26 cellular contexts compared by ENCODE assay signal in the genomic region with DNA sequence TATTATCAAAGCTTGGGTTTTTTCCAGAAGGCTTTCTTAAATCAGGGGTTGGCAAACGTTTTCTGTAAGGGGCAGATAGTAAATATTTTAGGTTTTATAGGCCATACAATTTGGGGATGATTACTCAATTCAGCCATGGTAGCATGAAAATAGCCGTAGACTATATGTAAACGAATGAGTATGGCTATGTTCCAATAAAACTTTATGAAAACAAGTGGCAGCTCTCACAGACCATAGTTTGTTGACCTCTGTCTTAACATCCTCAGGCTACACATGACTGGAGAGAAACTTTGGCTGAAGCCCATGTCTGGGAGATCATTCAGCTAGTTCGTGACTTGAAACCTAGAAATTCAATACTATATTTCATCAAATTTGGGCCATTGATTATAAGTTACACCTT. TPM values are rescaled to one million over a fixed set of nuclear protein-coding genes. Genes with fewer than 3 reads are reported as not detected.
DNase-seq lines count a peak whose midpoint lies in the region; ATAC-seq, FAIRE-seq and TF ChIP-seq lines count a peak whose summit lies in the region.
"Had no signal": no experiment of that assay in that cellular context is flagged by ENCODE, and none has a peak within 500 bp of the region (broad histone marks: within the 10 kb centered on the region; RNA-seq: fewer than 3 reads in every experiment).

No MANE protein-coding gene starts in this region.

- ATAC-seq in left cardiac atrium = no peak
- ATAC-seq in GM18502 (IDR thresholded peaks at IDR 0.05; ENCODE audit: poor library complexity, unreplicated experiment) = no peak
- ATAC-seq: activated CD4-positive, CD25-positive, alpha-beta regulatory T cell treated with anti-CD3 and anti-CD28 coated beads, Interleukin-2, amount 50 U/mL, for 24 hours; activated T-cell treated with anti-CD3 and anti-CD28 coated beads, Interleukin-2, amount 50 U/mL, for 72 hours; body of pancreas; naive thymus-derived CD8-positive, alpha-beta T cell had no signal

- TF ChIP-seq CTCF in left ventricle myocardium inferior (IDR thresholded peaks at IDR 0.05; ENCODE audit: borderline replicate concordance) = no peak
- TF ChIP-seq CTCF in choroid plexus epithelial cell (conservative IDR thresholded peaks at IDR 0.05; ENCODE audit: low read depth, low read length) = no peak
- no peak for TF ChIP-seq CTCF in nephron progenitor cell (IDR thresholded peaks at IDR 0.05)

- H3K4me3 ChIP-seq in left ventricle myocardium inferior (no peak overlapping the region), choroid plexus epithelial cell (ENCODE audit: low read depth, low read length) (no peak overlapping the region)
- H3K4me3 ChIP-seq: body of pancreas, transverse colon had no signal

- peaks cover 21% of the 10 kb centered on the region for H3K9me3 Mint-ChIP-seq in nephron progenitor cell
- H3K9me3 Mint-ChIP-seq in activated naive CD4-positive, alpha-beta T cell treated with anti-CD3 and anti-CD28 coated beads, Interleukin-2, amount 10 ng/mL, durations not matched to agents 7 days and 5 days = peaks cover 5% of the 10 kb centered on the region
- H3K9me3 Mint-ChIP-seq: memory B cell had no signal

- H3K27ac ChIP-seq in left ventricle myocardium inferior (replicated peaks) = peak overlapping the region; percentile 47
- H3K27ac ChIP-seq: transverse colon had no signal

- no peak for DNase-seq in left ventricle myocardium inferior
- DNase-seq in left cardiac atrium = no peak
- peak; percentile 61 for DNase-seq in choroid plexus epithelial cell (ENCODE audit: low read depth)
- no peak for DNase-seq in nephron progenitor cell
- DNase-seq in RCC 7860 (ENCODE audit: low spot score) = no peak
- no peak for DNase-seq in activated T-cell treated with anti-CD3 and anti-CD28 coated beads, Interleukin-2, amount 50 U/mL, for 1 hour
- no peak for DNase-seq in activated naive CD4-positive, alpha-beta T cell treated with anti-CD3 and anti-CD28 coated beads, Interleukin-2, amount 10 ng/mL, durations not matched to agents 7 days and 5 days
- DNase-seq: activated CD8-positive, alpha-beta memory T cell treated with anti-CD3 and anti-CD28 coated beads for 24 hours; activated T-cell treated with anti-CD3 and anti-CD28 coated beads, Interleukin-2, amount 50 U/mL, for 72 hours; cortex of kidney; foreskin fibroblast; hypothalamus; islet precursor cell; naive thymus-derived CD8-positive, alpha-beta T cell; NCI-H1417; NCI-H526; posterior cingulate gyrus; stimulated activated CD4-positive, alpha-beta T cell treated with anti-CD3 and anti-CD28 coated beads, Interleukin-2, amount 100 ng/mL, for 24 hours; stimulated activated naive CD4-positive, alpha-beta T cell treated with Interleukin-2 at 50 U/mL for 16 hours; transverse colon had no signal

- H3K36me3 ChIP-seq in left ventricle myocardium inferior = peaks cover 20% of the 10 kb centered on the region

- no peak overlapping the region for H3K4me3 Mint-ChIP-seq in nephron progenitor cell
- no peak overlapping the region for H3K4me3 Mint-ChIP-seq in activated naive CD4-positive, alpha-beta T cell treated with anti-CD3 and anti-CD28 coated beads, Interleukin-2, amount 10 ng/mL, durations not matched to agents 7 days and 5 days
- H3K4me3 Mint-ChIP-seq: activated naive CD8-positive, alpha-beta T cell; activated T-cell treated with anti-CD3 and anti-CD28 coated beads, Interleukin-2, amount 50 U/mL, for 72 hours; memory B cell; naive thymus-derived CD8-positive, alpha-beta T cell had no signal

- no peaks in the 10 kb centered on the region for H3K27me3 Mint-ChIP-seq in nephron progenitor cell (ENCODE audit: low read depth, poor library complexity)
- H3K27me3 Mint-ChIP-seq in activated naive CD4-positive, alpha-beta T cell treated with anti-CD3 and anti-CD28 coated beads, Interleukin-2, amount 10 ng/mL, durations not matched to agents 7 days and 5 days = no peaks in the 10 kb centered on the region
- H3K27me3 Mint-ChIP-seq: activated naive CD8-positive, alpha-beta T cell; memory B cell; naive thymus-derived CD8-positive, alpha-beta T cell had no signal

- H3K27ac Mint-ChIP-seq in nephron progenitor cell = peak overlapping the region; percentile 21
- no peak overlapping the region for H3K27ac Mint-ChIP-seq in activated naive CD4-positive, alpha-beta T cell treated with anti-CD3 and anti-CD28 coated beads, Interleukin-2, amount 10 ng/mL, durations not matched to agents 7 days and 5 days
- H3K27ac Mint-ChIP-seq: activated naive CD8-positive, alpha-beta T cell; memory B cell had no signal

- no peaks in the 10 kb centered on the region for H3K9me3 ChIP-seq in left ventricle myocardium inferior (replicated peaks)
- H3K9me3 ChIP-seq: body of pancreas, Caco-2, transverse colon had no signal

- no peak for FAIRE-seq in RCC 7860 (lab: Jason Lieb, UNC)

- H3K27me3 ChIP-seq in left ventricle myocardium inferior (ENCODE audit: low read depth) = no peaks in the 10 kb centered on the region
- H3K27me3 ChIP-seq: body of pancreas, transverse colon had no signal

- peaks cover 12% of the 10 kb centered on the region for H3K4me1 Mint-ChIP-seq in nephron progenitor cell
- peaks cover 7% of the 10 kb centered on the region for H3K4me1 Mint-ChIP-seq in activated naive CD4-positive, alpha-beta T cell treated with anti-CD3 and anti-CD28 coated beads, Interleukin-2, amount 10 ng/mL, durations not matched to agents 7 days and 5 days

- peaks cover 76% of the 10 kb centered on the region for H3K4me1 ChIP-seq in left ventricle myocardium inferior

- intact Hi-C loops in left ventricle myocardium inferior (cut with micrococcal nuclease) (no loop called here), left cardiac atrium (cut with DNase I) (no loop called here)

- H3K36me3 Mint-ChIP-seq in nephron progenitor cell (ENCODE audit: low read depth) = peaks cover 71% of the 10 kb centered on the region
- H3K36me3 Mint-ChIP-seq in activated naive CD4-positive, alpha-beta T cell treated with anti-CD3 and anti-CD28 coated beads, Interleukin-2, amount 10 ng/mL, durations not matched to agents 7 days and 5 days = peaks cover 67% of the 10 kb centered on the region

- CTCF ChIA-PET in activated naive CD4-positive, alpha-beta T cell treated with anti-CD3 and anti-CD28 coated beads, Interleukin-2, amount 10 ng/mL, durations not matched to agents 7 days and 5 days (lab: Charles Lee) = no interaction called here

RNA-seq across cellular contexts. Expression of gene UGP2, which starts 30.2 kb away (rescaled TPM):
- total RNA-seq in left ventricle myocardium inferior = 394 TPM
- 100 to 1,000 TPM; 303 TPM for total RNA-seq in left cardiac atrium
